In the genomic region with DNA sequence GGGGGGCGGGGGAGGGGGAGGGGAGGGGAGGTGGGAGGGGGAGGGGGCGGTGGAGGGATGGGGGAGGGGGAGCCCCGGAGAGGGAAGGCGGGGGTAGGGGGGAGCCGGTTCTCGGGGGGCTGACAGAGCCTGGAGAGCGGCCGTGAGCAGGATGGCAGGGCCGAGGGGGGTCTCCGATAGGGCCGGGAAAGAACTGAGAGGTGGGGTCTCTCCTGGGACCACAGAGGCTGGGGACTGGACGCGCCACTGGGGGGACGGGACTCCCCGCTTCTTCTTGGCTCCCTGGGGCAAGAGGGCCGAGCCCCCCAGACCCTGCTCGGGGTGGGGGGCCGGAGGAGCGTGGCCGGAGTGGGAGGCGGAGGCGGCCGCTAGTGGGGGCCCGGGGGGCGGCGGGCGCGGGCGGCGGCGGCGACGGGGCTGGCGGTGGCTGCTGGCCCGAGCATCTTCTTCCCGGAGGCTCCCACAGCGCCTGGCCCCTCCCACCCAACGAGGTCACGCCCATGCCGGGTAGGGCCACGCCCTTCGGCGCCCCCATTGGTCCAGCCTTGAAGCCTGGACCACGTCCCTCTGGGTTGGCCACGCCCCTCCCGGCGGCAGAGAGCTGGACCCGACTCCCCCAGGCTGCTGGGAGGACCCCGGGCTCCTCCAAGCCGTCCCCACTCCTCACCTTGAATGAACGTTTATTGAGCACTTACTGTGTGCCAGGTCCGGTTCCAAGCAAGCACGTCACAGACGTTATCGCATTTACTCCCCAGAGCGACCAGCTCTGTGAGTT, we compare ENCODE assay signal across 8 cellular contexts.
DNase-seq lines count a peak whose midpoint lies in the region; ATAC-seq and TF ChIP-seq lines count a peak whose summit lies in the region.

TSS of gene NOVA2 (minus strand) at position 302 of the 775 bp plus-strand sequence. CDS start 514 bp downstream, outside the sequence.

- no peak for TF ChIP-seq CTCF in RWPE1 (conservative IDR thresholded peaks at IDR 0.05; ENCODE audit: low read depth)

- no peak within 1 kb of the TSS for H3K27ac ChIP-seq in RWPE1

- no peaks in the 10 kb centered on the region for H3K9me3 Mint-ChIP-seq in central memory CD8-positive, alpha-beta T cell

- peaks cover 89% of the 10 kb centered on the region for H3K27me3 Mint-ChIP-seq in central memory CD8-positive, alpha-beta T cell

- H3K4me1 Mint-ChIP-seq in central memory CD8-positive, alpha-beta T cell = peaks cover 17% of the 10 kb centered on the region

- no peak within 1 kb of the TSS for H3K27ac Mint-ChIP-seq in central memory CD8-positive, alpha-beta T cell (ENCODE audit: low read depth)

- ATAC-seq in central memory CD8-positive, alpha-beta T cell (replicated peaks; ENCODE audit: extremely low read depth, poor library complexity, severe bottlenecking) = no peak

- POLR2A ChIA-PET in RWPE1 (lab: Yijun Ruan, JAX; ENCODE audit: low non-redundant PET) = no interaction called here

- CTCF ChIA-PET in RWPE1 (lab: Yijun Ruan, JAX) = interaction anchor here (1.2 kb wide), 1 partner anchor 91 kb away, joined by 3 read pairs; no protein-coding TSS in a partner anchor

- DNase-seq in C1 segment of cervical spinal cord (lab: John Stamatoyannopoulos, UW) (peak in 13 of 14 donors; percentile 6 to 90 (median 67)), HUDEP-2 (lab: John Stamatoyannopoulos, UW; ENCODE audit: unreplicated experiment in 76 of 76) (peak in 64 of 76 experiments; percentile 5 to 81 (median 58)), RWPE1 (ENCODE audit: low spot score) (peak; percentile 82), iris pigment epithelial cell (ENCODE audit: low read depth) (peak; percentile 64), NOMO-1 treated with dmso at 0.1 percent for 144 hours (lab: John Stamatoyannopoulos, UW; ENCODE audit: unreplicated experiment) (no peak), amniotic stem cell (lab: John Stamatoyannopoulos, UW) (no peak)
- DNase-seq in central memory CD8-positive, alpha-beta T cell (ENCODE audit: low spot score in 2 of 2) = no peak
- DNase-seq in stimulated activated CD4-positive, alpha-beta T cell treated with anti-CD3 and anti-CD28 coated beads, Interleukin-1b, Interleukin-23, amount 100 ng/mL, for 48 hours = peak; percentile 69

- peak within 1 kb of the TSS; percentile 24 for H3K4me3 Mint-ChIP-seq in central memory CD8-positive, alpha-beta T cell

- no peaks in the 10 kb centered on the region for H3K36me3 Mint-ChIP-seq in central memory CD8-positive, alpha-beta T cell (ENCODE audit: insufficient read depth)

Comparison
In these comparisons a context has a peak if more than half of its experiments do, and no peak if none do; other contexts are left out.
1. DNase-seq: peak in C1 segment of cervical spinal cord (13 of 14), HUDEP-2 (64 of 76), RWPE1 (single experiment), iris pigment epithelial cell (single experiment) and stimulated activated CD4-positive, alpha-beta T cell treated with anti-CD3 and anti-CD28 coated beads, Interleukin-1b, Interleukin-23, amount 100 ng/mL, for 48 hours (single experiment); none in central memory CD8-positive, alpha-beta T cell (0 of 2), NOMO-1 treated with dmso at 0.1 percent for 144 hours (single experiment) and amniotic stem cell (single experiment).